Comparison of ENCODE assay signal across 8 cellular contexts in the genomic region with DNA sequence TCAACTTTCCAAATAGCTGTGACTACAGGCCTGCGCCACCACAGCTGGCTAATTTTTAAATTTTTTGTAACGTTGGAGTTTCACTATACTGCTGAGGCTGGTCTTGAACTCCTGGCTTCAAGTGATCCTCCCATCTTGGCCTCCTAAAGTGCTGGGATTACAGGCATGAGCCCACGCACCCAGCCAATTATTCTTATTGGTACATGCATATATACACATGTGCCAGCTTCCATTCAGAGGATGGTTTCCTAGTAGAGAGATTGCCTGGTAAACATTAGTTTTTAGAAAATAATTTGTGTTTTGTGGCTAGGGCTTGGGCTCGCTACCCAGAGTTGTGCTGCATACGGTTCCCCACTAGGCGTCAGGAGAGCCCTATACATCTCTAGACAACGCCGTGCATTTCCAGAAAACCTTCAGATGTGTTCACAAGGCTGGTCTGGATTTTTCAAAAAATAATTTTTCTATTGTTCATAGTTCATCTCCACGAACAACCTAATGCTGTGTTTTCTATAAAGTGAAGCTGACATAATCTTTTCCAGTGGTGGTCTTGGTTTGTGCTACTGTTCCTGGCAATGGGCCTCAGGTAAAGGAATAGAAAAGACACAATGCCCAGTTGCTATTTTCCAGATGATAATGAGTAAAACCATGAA. TPM values are rescaled to one million over a fixed set of nuclear protein-coding genes. Genes with fewer than 3 reads are reported as not detected.
DNase-seq lines count a peak whose midpoint lies in the region; ATAC-seq and TF ChIP-seq lines count a peak whose summit lies in the region.

No MANE protein-coding gene starts in this region.

- H3K9me3 Mint-ChIP-seq in activated B cell treated with CpG ODN at 0.5 μM for 24 hours: no peaks in the 10 kb centered on the region
- no peaks in the 10 kb centered on the region for H3K9me3 Mint-ChIP-seq in stimulated activated memory B cell treated with anti-CD40 and anti-IgM and Interleukin-4, amounts not matched to agents 10 μg/mL and 1 μg/mL and 100 μg/mL, for 72 hours

- peaks cover 13% of the 10 kb centered on the region for H3K27me3 Mint-ChIP-seq in activated B cell treated with CpG ODN at 0.5 μM for 24 hours
- H3K27me3 Mint-ChIP-seq in stimulated activated memory B cell treated with anti-CD40 and anti-IgM and Interleukin-4, amounts not matched to agents 10 μg/mL and 1 μg/mL and 100 μg/mL, for 72 hours: peaks cover 14% of the 10 kb centered on the region

- H3F3A ChIP-seq in GM23248 (ENCODE audit: insufficient read depth): peaks cover 3% of the 10 kb centered on the region; the same call in 1 of the 2 replicates

- H3K4me2 ChIP-seq in DND-41 (ENCODE audit: insufficient read depth, low read length): no peak overlapping the region
- no peak overlapping the region for H3K4me2 ChIP-seq in GM23248 (ENCODE audit: unreplicated experiment)

- peak; percentile 83 for ATAC-seq in DND-41 (ENCODE audit: insufficient read depth, low read depth)
- ATAC-seq in activated B cell treated with CpG ODN at 0.5 μM for 24 hours (ENCODE audit: low read depth): peak; percentile 98
- ATAC-seq in right lobe of liver: peak; percentile 90 to 95 (median 92)
- ATAC-seq in stimulated activated memory B cell treated with anti-CD40 and anti-IgM and Interleukin-4, amounts not matched to agents 10 μg/mL and 1 μg/mL and 100 μg/mL, for 72 hours: peak; percentile 82
- ATAC-seq in HG02610 (IDR thresholded peaks at IDR 0.05; ENCODE audit: unreplicated experiment): no peak

- in situ Hi-C loops in GM23248 (cut with MboI): loop anchor here (25.0 kb wide), 1 partner anchor 546 kb away; the partner anchor contains the start of gene SEH1L

- no peaks in the 10 kb centered on the region for H3K36me3 ChIP-seq in DND-41 (ENCODE audit: insufficient read depth, low read length)
- H3K36me3 ChIP-seq in GM23248 (ENCODE audit: low read depth): no peaks in the 10 kb centered on the region
- H3K36me3 ChIP-seq in right lobe of liver: no peaks in the 10 kb centered on the region

- no peak overlapping the region for H3K4me3 Mint-ChIP-seq in activated B cell treated with CpG ODN at 0.5 μM for 24 hours
- no peak overlapping the region for H3K4me3 Mint-ChIP-seq in stimulated activated memory B cell treated with anti-CD40 and anti-IgM and Interleukin-4, amounts not matched to agents 10 μg/mL and 1 μg/mL and 100 μg/mL, for 72 hours

- DNase-seq in DND-41 (peak; percentile 32), GM23248 (peak; percentile 90), NCI-H1694 (lab: John Stamatoyannopoulos, UW) (peak; percentile 38), activated B cell treated with CpG ODN at 0.5 μM for 24 hours (no peak), dermis blood vessel endothelial cell (peak; percentile 87), right lobe of liver (peak in 1 of 3 donors; percentile 55)

- no peaks in the 10 kb centered on the region for H3K4me1 Mint-ChIP-seq in activated B cell treated with CpG ODN at 0.5 μM for 24 hours
- no peaks in the 10 kb centered on the region for H3K4me1 Mint-ChIP-seq in stimulated activated memory B cell treated with anti-CD40 and anti-IgM and Interleukin-4, amounts not matched to agents 10 μg/mL and 1 μg/mL and 100 μg/mL, for 72 hours

- intact Hi-C loops in activated B cell treated with CpG ODN at 0.5 μM for 24 hours (cut with micrococcal nuclease): loop anchor here (1.0 to 5.0 kb wide), 7 partner anchors 141 to 768 kb away; partner anchors contain the start of gene CEP76
- intact Hi-C loops in right lobe of liver (cut with DNase I): loop anchor here in 1 of 2 donors (10.0 kb wide), 1 partner anchor 273 kb away; no protein-coding TSS in a partner anchor

- POLR2A ChIA-PET in activated B cell treated with CpG ODN at 0.5 μM for 24 hours (lab: Charles Lee): interaction anchor here (0.8 to 1.1 kb wide), 2 partner anchors 14 to 311 kb away, joined by 3 to 5 read pairs; partner anchors contain the start of genes AFG3L2 and CEP76

- H2AFZ ChIP-seq in DND-41 (ENCODE audit: low read depth, low read length) (no peak overlapping the region), GM23248 (peak overlapping the region; percentile 19; the same call in 1 of the 2 replicates)

- H3K79me2 ChIP-seq in DND-41 (ENCODE audit: insufficient read depth, low read length) (no peaks in the 10 kb centered on the region), GM23248 (ENCODE audit: insufficient read depth) (no peaks in the 10 kb centered on the region)

- no peaks in the 10 kb centered on the region for H3K36me3 Mint-ChIP-seq in activated B cell treated with CpG ODN at 0.5 μM for 24 hours (ENCODE audit: low read depth)
- H3K36me3 Mint-ChIP-seq in stimulated activated memory B cell treated with anti-CD40 and anti-IgM and Interleukin-4, amounts not matched to agents 10 μg/mL and 1 μg/mL and 100 μg/mL, for 72 hours: no peaks in the 10 kb centered on the region

- peak; percentile 67 for TF ChIP-seq CTCF in DND-41 (IDR thresholded peaks at IDR 0.05; ENCODE audit: borderline replicate concordance, extremely low read depth, low read length, poor library complexity, severe bottlenecking)
- TF ChIP-seq CTCF in activated B cell treated with CpG ODN at 0.5 μM for 24 hours (IDR thresholded peaks at IDR 0.05): no peak
- TF ChIP-seq CTCF in right lobe of liver (IDR thresholded peaks at IDR 0.05): peak; percentile 73 to 82 (median 75)

- H3K4me3 ChIP-seq in DND-41 (ENCODE audit: low read depth in 1 of 2, low read length in 2 of 2): no peak overlapping the region
- no peak overlapping the region for H3K4me3 ChIP-seq in GM23248
- H3K4me3 ChIP-seq in right lobe of liver: no peak overlapping the region

- H3K27me3 ChIP-seq in DND-41 (ENCODE audit: insufficient read depth, low read length, poor library complexity) (no peaks in the 10 kb centered on the region), GM23248 (replicated peaks; ENCODE audit: insufficient read depth) (no peaks in the 10 kb centered on the region), right lobe of liver (no peaks in the 10 kb centered on the region)

- H3K9me3 ChIP-seq in DND-41 (ENCODE audit: insufficient read depth, low read length, severe bottlenecking): no peaks in the 10 kb centered on the region
- H3K9me3 ChIP-seq in GM23248 (ENCODE audit: low read depth): no peaks in the 10 kb centered on the region
- no peaks in the 10 kb centered on the region for H3K9me3 ChIP-seq in right lobe of liver

- H3K9ac ChIP-seq in DND-41 (ENCODE audit: low read depth, low read length) (no peak overlapping the region), GM23248 (no peak overlapping the region)

- CTCF ChIA-PET in activated B cell treated with CpG ODN at 0.5 μM for 24 hours (lab: Charles Lee): interaction anchor here (0.7 to 4.6 kb wide), 11 partner anchors 10 to 768 kb away, joined by 3 to 49 read pairs (median 3); partner anchors contain the start of genes AFG3L2 and SPIRE1

- TF ChIP-seq POLR2A in right lobe of liver (IDR thresholded peaks at IDR 0.05): no peak

- H3K27ac Mint-ChIP-seq in activated B cell treated with CpG ODN at 0.5 μM for 24 hours: no peak overlapping the region
- H3K27ac Mint-ChIP-seq in stimulated activated memory B cell treated with anti-CD40 and anti-IgM and Interleukin-4, amounts not matched to agents 10 μg/mL and 1 μg/mL and 100 μg/mL, for 72 hours: no peak overlapping the region

- 1 to 2% methylated on average over 9 of the region's 9 CpGs for WGBS in GM23248 (ENCODE audit: low coverage in 1 of 2, low lambda C conversion rate in 2 of 2, missing lambda C conversion rate in 2 of 2), 2 experiments
- 24% methylated on average over 8 of the region's 9 CpGs for WGBS in right lobe of liver (ENCODE audit: insufficient coverage, low coverage, low lambda C conversion rate, missing lambda C conversion rate)

- H4K20me1 ChIP-seq in DND-41 (ENCODE audit: insufficient read depth, low read length) (no peaks in the 10 kb centered on the region), GM23248 (ENCODE audit: insufficient read depth) (no peaks in the 10 kb centered on the region)

- H3K27ac ChIP-seq in DND-41 (ENCODE audit: low read length) (no peak overlapping the region), GM23248 (no peak overlapping the region), right lobe of liver (no peak overlapping the region)

- H3K9me2 ChIP-seq in GM23248 (ENCODE audit: insufficient read depth): no peaks in the 10 kb centered on the region

- H3K4me1 ChIP-seq in DND-41 (ENCODE audit: insufficient read depth, low read length): no peaks in the 10 kb centered on the region
- H3K4me1 ChIP-seq in GM23248 (ENCODE audit: insufficient read depth): no peaks in the 10 kb centered on the region
- H3K4me1 ChIP-seq in right lobe of liver: peaks cover 0 to 6% (median 0%) of the 10 kb centered on the region in 4 donors

RNA-seq across cellular contexts. Expression of gene AFG3L2, which starts 14.6 kb away (rescaled TPM):
- total RNA-seq in GM23248 (2014; rRNA removed; shearing (Covaris generic)): 40.6 and 52.2 TPM in 2 replicates
- polyA plus RNA-seq in GM23248 (2016; fragmentation: Nextera tagmentation; extraction: Ambion mirVana): 26.8 and 28.1 TPM in 2 replicates
- 48.0 and 49.9 TPM in 2 replicates for total RNA-seq in activated B cell treated with CpG ODN at 0.5 μM for 24 hours
- 49.4 and 54.7 TPM in 2 replicates for total RNA-seq in dermis blood vessel endothelial cell
- total RNA-seq in right lobe of liver: 10 to 100 TPM; 30.2 to 47.7 (median 36.3) TPM

RNA-seq across cellular contexts. Expression of gene PRELID3A, which starts 16.1 kb away (rescaled TPM):
- total RNA-seq in GM23248 (2014; rRNA removed; shearing (Covaris generic)): 2.9 and 6.1 TPM in 2 replicates
- 6.0 TPM in 2 replicates for polyA plus RNA-seq in GM23248 (2016; fragmentation: Nextera tagmentation; extraction: Ambion mirVana)
- 2.2 and 2.5 TPM in 2 replicates for total RNA-seq in activated B cell treated with CpG ODN at 0.5 μM for 24 hours
- total RNA-seq in dermis blood vessel endothelial cell: 1.5 and 3.1 TPM in 2 replicates
- under 1 TPM in 4 of 6 experiments, not detected in 2; 0.19 to 0.62 (median 0.32) TPM for total RNA-seq in right lobe of liver
